ENCODE assay signal across 2 cellular contexts in genomic region chr12:96195845-96196451, GRCh38.
TF ChIP-seq lines count a peak whose summit lies in the region.

No MANE protein-coding gene starts in this region.

TF ChIP-seq in SK-N-SH, 30 proteins besides CTCF, POLR2A, EP300 and RAD21 (continued from another document):
- no peak for TF ChIP-seq IRF3 (IDR thresholded peaks at IDR 0.05; ENCODE audit: low read depth, low read length)
- TF ChIP-seq TEAD4 (IDR thresholded peaks at IDR 0.05; ENCODE audit: borderline replicate concordance, insufficient read depth) = peak; percentile 71; the same call in 1 of the 2 replicates
- peak; percentile 33; the same call in 1 of the 2 replicates for TF ChIP-seq YY1 (IDR thresholded peaks at IDR 0.05; ENCODE audit: low read depth)
- TF ChIP-seq ZBTB33 (IDR thresholded peaks at IDR 0.05; ENCODE audit: borderline replicate concordance, low read depth) = no peak
- no peak for TF ChIP-seq USF1 (IDR thresholded peaks at IDR 0.05; ENCODE audit: borderline replicate concordance, low read depth)
- TF ChIP-seq TCF12 (IDR thresholded peaks at IDR 0.05) = peak; percentile 41
- TF ChIP-seq JUND (IDR thresholded peaks at IDR 0.05) = peak; percentile 72
- no peak for TF ChIP-seq CHD2 (IDR thresholded peaks at IDR 0.05; ENCODE audit: low read length, partially characterized antibody)
- TF ChIP-seq RXRA (IDR thresholded peaks at IDR 0.05; ENCODE audit: borderline replicate concordance, low read depth) = peak; percentile 67; the same call in 1 of the 2 replicates
- peak; percentile 39; the same call in 1 of the 2 replicates for TF ChIP-seq MXI1 (IDR thresholded peaks at IDR 0.05; ENCODE audit: low read depth, low read length)
- no peak for TF ChIP-seq GATA2 (CRISPR knock-in tag; IDR thresholded peaks at IDR 0.05)
- peak; percentile 39; the same call in 1 of the 2 replicates for TF ChIP-seq PBX3 (IDR thresholded peaks at IDR 0.05)
- peak; percentile 46; the same call in 1 of the 2 replicates for TF ChIP-seq RCOR1 (IDR thresholded peaks at IDR 0.05; ENCODE audit: low read length)
- 0 out of 2 replicates have a peak, but pooled peaks have one; percentile 12 for TF ChIP-seq NFIC (IDR thresholded peaks at IDR 0.05; ENCODE audit: borderline replicate concordance)
- peak; percentile 50; the same call in 1 of the 2 replicates for TF ChIP-seq FOSL2 (IDR thresholded peaks at IDR 0.05; ENCODE audit: borderline replicate concordance, low read depth)
- TF ChIP-seq TAF1 (IDR thresholded peaks at IDR 0.05; ENCODE audit: borderline replicate concordance, low read depth, low read length) = peak; percentile 68; the same call in 1 of the 2 replicates
- no peak for TF ChIP-seq GABPA (IDR thresholded peaks at IDR 0.05; ENCODE audit: low read depth)
- TF ChIP-seq SIN3A (IDR thresholded peaks at IDR 0.05; ENCODE audit: borderline replicate concordance, low read depth, low read length) = no peak
- TF ChIP-seq RFX5 (IDR thresholded peaks at IDR 0.05; ENCODE audit: low read length) = no peak
- 0 out of 2 replicates have a peak, but pooled peaks have one; percentile 16 for TF ChIP-seq REST (IDR thresholded peaks at IDR 0.05; ENCODE audit: low read depth, low read length)
- 0 out of 2 replicates have a peak, but pooled peaks have one; percentile 13 for TF ChIP-seq POLR2AphosphoS5 (IDR thresholded peaks at IDR 0.05; ENCODE audit: low read depth, low read length)
TF ChIP-seq in SK-N-SH: peak in this region for 13.

TF ChIP-seq in GM12878, 131 proteins besides CTCF, POLR2A, EP300 and RAD21 (continued from another document):
- no peak for TF ChIP-seq REST (IDR thresholded peaks at IDR 0.05; ENCODE audit: low read depth, low read length)
